In genomic region chr2:234427081-234428058, GRCh38 we compare ENCODE assay signal across 8 cellular contexts.
DNase-seq lines count a peak whose midpoint lies in the region; ATAC-seq, FAIRE-seq and TF ChIP-seq lines count a peak whose summit lies in the region.

No MANE protein-coding gene starts in this region.

- H3K27ac Mint-ChIP-seq in endothelial cell (ENCODE audit: unreplicated experiment) = peak overlapping the region; percentile 90

- H3K27me3 Mint-ChIP-seq in endothelial cell (ENCODE audit: unreplicated experiment) = peaks cover 5% of the 10 kb centered on the region

- no peak overlapping the region for H3K4me3 Mint-ChIP-seq in endothelial cell (ENCODE audit: unreplicated experiment)

- no peak for TF ChIP-seq CTCF in endothelial cell (IDR thresholded peaks at IDR 0.05; ENCODE audit: unreplicated experiment)

- no peak for ATAC-seq in GM21447 (IDR thresholded peaks at IDR 0.05; ENCODE audit: unreplicated experiment)

- no peaks in the 10 kb centered on the region for H3K9me3 Mint-ChIP-seq in endothelial cell (ENCODE audit: unreplicated experiment)

- FAIRE-seq in GM12891 (lab: Jason Lieb, UNC) = peak; percentile 68

- peaks cover 19% of the 10 kb centered on the region for H3K4me1 Mint-ChIP-seq in endothelial cell (ENCODE audit: unreplicated experiment)

- DNase-seq in GM12891 (ENCODE audit: insufficient read length, low spot score) (no peak), RPMI7951 (ENCODE audit: low read depth) (peak; percentile 46), endothelial cell (ENCODE audit: low spot score) (peak; percentile 46), pulmonary artery endothelial cell (ENCODE audit: low read depth, low spot score) (peak; percentile 76), NCI-H2171 treated with DMSO at 0.1 percent for 48 hours (lab: John Stamatoyannopoulos, UW) (no peak), cerebellar nuclear complex (lab: John Stamatoyannopoulos, UW) (no peak), foreskin melanocyte (no peak)

- H3K36me3 Mint-ChIP-seq in endothelial cell (ENCODE audit: low read depth, unreplicated experiment) = no peaks in the 10 kb centered on the region

- TF ChIP-seq POLR2A in GM12891 (IDR thresholded peaks at IDR 0.05; ENCODE audit: low read depth, low read length) = no peak

TF ChIP-seq in GM12891, 5 proteins besides CTCF, POLR2A, EP300 and RAD21:
- no peak for TF ChIP-seq PAX5 (IDR thresholded peaks at IDR 0.05; ENCODE audit: insufficient read depth, low read length, severe bottlenecking)
- peak; percentile 43; the same call in 1 of the 2 replicates for TF ChIP-seq SPI1 (IDR thresholded peaks at IDR 0.05; ENCODE audit: low read depth, low read length)

Comparison
In these comparisons a context has a peak if more than half of its experiments do, and no peak if none do; other contexts are left out.
1. DNase-seq: peak in RPMI7951 (single experiment), endothelial cell (single experiment) and pulmonary artery endothelial cell (single experiment); none in GM12891 (single experiment), NCI-H2171 treated with DMSO at 0.1 percent for 48 hours (single experiment), cerebellar nuclear complex (0 of 2) and foreskin melanocyte (single experiment).